9 cellular contexts compared by ENCODE assay signal in the genomic region with DNA sequence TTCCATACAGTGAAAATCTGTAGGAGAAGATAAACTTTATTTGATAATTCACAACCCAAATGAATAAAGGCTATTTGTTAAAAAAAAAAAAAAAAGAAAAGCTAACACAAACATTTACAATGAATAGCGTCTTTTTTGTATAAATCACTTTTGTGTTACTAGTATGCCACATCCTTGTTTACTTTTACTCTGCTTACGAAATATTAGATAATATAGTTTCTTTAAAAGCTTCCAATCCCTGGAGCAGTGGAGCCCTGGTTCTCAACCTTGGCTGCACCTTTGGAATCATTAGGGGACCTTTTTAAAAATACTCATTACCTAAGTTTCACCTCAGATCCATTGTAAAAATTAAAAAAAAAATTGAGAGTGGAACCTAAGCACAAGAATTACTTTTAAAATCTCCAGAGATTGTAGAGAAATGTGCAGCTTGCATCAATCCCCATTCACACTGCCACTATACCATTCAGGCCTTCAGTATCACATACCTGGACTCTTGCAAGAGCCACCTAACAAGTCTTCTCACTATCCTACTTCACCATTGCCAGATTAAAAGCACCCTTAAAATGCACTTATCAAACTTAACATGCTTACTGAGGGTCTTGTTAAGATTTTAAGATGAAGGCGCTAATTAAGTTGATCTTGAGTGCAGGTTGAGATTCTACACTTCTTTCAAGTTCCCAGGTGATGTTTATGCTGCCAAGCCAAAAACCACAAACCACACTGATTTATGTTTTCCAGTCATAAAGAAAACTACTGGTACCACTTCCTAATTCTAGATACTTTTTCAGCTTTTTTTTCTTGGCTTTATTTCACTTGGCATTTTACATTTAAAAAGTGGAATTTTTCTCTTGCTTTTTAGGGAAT. TPM values are rescaled to one million over a fixed set of nuclear protein-coding genes. Genes with fewer than 3 reads are reported as not detected.
DNase-seq lines count a peak whose midpoint lies in the region; ATAC-seq, FAIRE-seq and TF ChIP-seq lines count a peak whose summit lies in the region.
"Had no signal": no experiment of that assay in that cellular context is flagged by ENCODE, and none has a peak within 500 bp of the region (broad histone marks: within the 10 kb centered on the region; RNA-seq: fewer than 3 reads in every experiment).

No MANE protein-coding gene starts in this region.

- no peaks in the 10 kb centered on the region for H3K9me3 ChIP-seq in MG63

- H3K36me3 Mint-ChIP-seq in natural killer cell: no peaks in the 10 kb centered on the region
- H3K36me3 Mint-ChIP-seq: activated naive CD4-positive, alpha-beta T cell treated with anti-CD3 and anti-CD28 coated beads, Interleukin-2, amount 10 ng/mL, durations not matched to agents 7 days and 5 days had no signal

- H3K4me1 Mint-ChIP-seq in natural killer cell: peaks cover 8 to 12% of the 10 kb centered on the region in 2 donors

- no peaks in the 10 kb centered on the region for H3K27me3 Mint-ChIP-seq in natural killer cell (ENCODE audit: low read depth in 2 of 2)
- H3K27me3 Mint-ChIP-seq: activated naive CD4-positive, alpha-beta T cell treated with anti-CD3 and anti-CD28 coated beads, Interleukin-2, amount 10 ng/mL, durations not matched to agents 7 days and 5 days had no signal

- ATAC-seq in GM21367 (IDR thresholded peaks at IDR 0.05; ENCODE audit: unreplicated experiment): peak; percentile 94
- ATAC-seq in HG03108 (IDR thresholded peaks at IDR 0.05; ENCODE audit: unreplicated experiment): peak; percentile 89
- no peak for ATAC-seq in natural killer cell

- intact Hi-C loops in natural killer cell (cut with micrococcal nuclease): no loop called here

- no peak overlapping the region for H3K4me3 Mint-ChIP-seq in natural killer cell
- H3K4me3 Mint-ChIP-seq: activated naive CD4-positive, alpha-beta T cell treated with anti-CD3 and anti-CD28 coated beads, Interleukin-2, amount 10 ng/mL, durations not matched to agents 7 days and 5 days had no signal

- H3K27me3 ChIP-seq in MG63: no peaks in the 10 kb centered on the region

- no peak for TF ChIP-seq CTCF in natural killer cell (IDR thresholded peaks at IDR 0.05)

- FAIRE-seq in GM18507 (lab: Jason Lieb, UNC): peak; percentile 80

- H3K9me3 Mint-ChIP-seq in natural killer cell: no peaks in the 10 kb centered on the region
- H3K9me3 Mint-ChIP-seq: activated naive CD4-positive, alpha-beta T cell treated with anti-CD3 and anti-CD28 coated beads, Interleukin-2, amount 10 ng/mL, durations not matched to agents 7 days and 5 days had no signal

- H3K36me3 ChIP-seq in MG63: no peaks in the 10 kb centered on the region

- no peak overlapping the region for H3K27ac Mint-ChIP-seq in natural killer cell
- H3K27ac Mint-ChIP-seq: activated naive CD4-positive, alpha-beta T cell treated with anti-CD3 and anti-CD28 coated beads, Interleukin-2, amount 10 ng/mL, durations not matched to agents 7 days and 5 days had no signal

- H3K4me3 ChIP-seq in MG63: no peak overlapping the region

- DNase-seq in GM18507 (ENCODE audit: extremely low spot score, insufficient read length, low read depth): peak; percentile 7
- DNase-seq in RPMI8226: peak; percentile 65
- no peak for DNase-seq in NCI-H774 (lab: John Stamatoyannopoulos, UW)
- DNase-seq in SKM-1 (lab: John Stamatoyannopoulos, UW; ENCODE audit: unreplicated experiment): no peak
- DNase-seq in natural killer cell: no peak
- DNase-seq in MG63: no peak
- DNase-seq: activated naive CD4-positive, alpha-beta T cell treated with anti-CD3 and anti-CD28 coated beads, Interleukin-2, amount 10 ng/mL, durations not matched to agents 7 days and 5 days had no signal

RNA-seq across cellular contexts. Expression of a gene that starts 59.7 kb away (rescaled TPM):
- 100 to 1,000 TPM in 2 of 3 donors, 10 to 100 TPM in 1; 92.5 to 115 (median 106) TPM for total RNA-seq in natural killer cell
- total RNA-seq in MG63 (2014; rRNA removed; shearing (Covaris generic); ENCODE audit: low replicate concordance): 82.9 and 109 TPM in 2 replicates

Comparison
In these comparisons a context has a peak if more than half of its experiments do, and no peak if none do; other contexts are left out.
1. DNase-seq: peak in GM18507 (single experiment) and RPMI8226 (single experiment); none in NCI-H774 (single experiment), SKM-1 (single experiment), natural killer cell (single experiment) and MG63 (single experiment).
2. ATAC-seq: peak in GM21367 (single experiment) and HG03108 (single experiment); none in natural killer cell (0 of 3).